10 cellular contexts compared by ENCODE assay signal in the genomic region with DNA sequence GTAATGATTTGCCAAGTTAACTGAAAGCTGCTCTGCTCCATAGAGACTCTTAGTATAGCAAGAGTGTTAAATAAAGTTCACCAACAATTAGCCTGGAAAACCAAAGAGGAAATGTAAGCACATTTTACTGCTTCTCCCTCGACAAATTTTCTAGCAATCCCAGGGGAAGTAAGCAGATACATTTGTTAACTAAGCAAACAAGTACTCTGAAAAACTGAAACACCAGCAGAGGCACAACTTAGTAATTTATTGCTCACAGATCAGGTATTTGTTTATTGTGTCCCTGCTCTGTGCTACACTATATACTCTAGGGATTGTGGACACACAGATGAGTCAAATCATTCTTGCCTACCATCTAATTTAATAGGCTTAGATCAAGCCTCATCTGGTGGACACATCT.
A peak's percentile ranks its signal among the peaks of the same experiment; 100 is the strongest.
DNase-seq lines count a peak whose midpoint lies in the region; ATAC-seq, FAIRE-seq and TF ChIP-seq lines count a peak whose summit lies in the region.
"Had no signal": no experiment of that assay in that cellular context is flagged by ENCODE, and none has a peak within 500 bp of the region (broad histone marks: within the 10 kb centered on the region; RNA-seq: fewer than 3 reads in every experiment).

No MANE protein-coding gene starts in this region.

- H3K27me3 ChIP-seq in A673 (replicated peaks; ENCODE audit: insufficient read depth, low read depth, low read length, poor library complexity) (no peaks in the 10 kb centered on the region), HCT116 (ENCODE audit: insufficient read depth, low read length) (no peaks in the 10 kb centered on the region), adipocyte (replicated peaks; ENCODE audit: control insufficient read depth, insufficient read depth, low read length) (no peaks in the 10 kb centered on the region)
- H3K27me3 ChIP-seq: ascending aorta; BLaER1 treated with 17β-estradiol and CSF1 and Interleukin-3, amounts not matched to agents 10 nM and 100 nM had no signal

- H3K9me3 ChIP-seq in A673 (ENCODE audit: low read depth, low read length, poor library complexity, severe bottlenecking) (no peaks in the 10 kb centered on the region), HCT116 (ENCODE audit: control insufficient read depth in 1 of 2, insufficient read depth in 1 of 2, low read depth in 1 of 2, low read length in 2 of 2) (no peaks in the 10 kb centered on the region), adipocyte (ENCODE audit: control insufficient read depth, low read length) (no peaks in the 10 kb centered on the region)
- H3K9me3 ChIP-seq: ascending aorta; BLaER1 treated with 17β-estradiol and CSF1 and Interleukin-3, amounts not matched to agents 10 nM and 100 nM had no signal

- H2AFZ ChIP-seq in HCT116 (ENCODE audit: low read depth, low read length, poor library complexity, severe bottlenecking), result peak overlapping the region; percentile 55

- TF ChIP-seq RAD21 in HCT116 (IDR thresholded peaks at IDR 0.05; ENCODE audit: low read depth), result 0 out of 2 replicates have a peak, but pooled peaks have one; percentile 1

- H3K27ac ChIP-seq in A673 (ENCODE audit: low read depth, low read length, poor library complexity, severe bottlenecking) (no peak overlapping the region), HCT116 (ENCODE audit: low read depth, low read length) (peak overlapping the region; percentile 48; the same call in 1 of the 2 replicates)
- H3K27ac ChIP-seq: ascending aorta; BLaER1 treated with 17β-estradiol and CSF1 and Interleukin-3, amounts not matched to agents 10 nM and 100 nM had no signal

- peak overlapping the region; percentile 70 for H3K4me2 ChIP-seq in HCT116 (ENCODE audit: low read length)

- peak; percentile 60 for ATAC-seq in HCT116
- ATAC-seq in GM21515 (IDR thresholded peaks at IDR 0.05; ENCODE audit: unreplicated experiment), result no peak

- no peaks in the 10 kb centered on the region for H4K20me1 ChIP-seq in HCT116 (ENCODE audit: insufficient read depth)
- H4K20me1 ChIP-seq: BLaER1 treated with 17β-estradiol and CSF1 and Interleukin-3, amounts not matched to agents 10 nM and 100 nM had no signal

- FAIRE-seq in GM12892 (lab: Jason Lieb, UNC), result no peak

- H3K9me2 ChIP-seq in HCT116 (ENCODE audit: insufficient read depth), result no peaks in the 10 kb centered on the region

- intact Hi-C loops in A673 (cut with micrococcal nuclease; ENCODE audit: unreplicated experiment) (no loop called here), HCT116 (cut with micrococcal nuclease) (loop anchor here (5.0 kb wide), 1 partner anchor 160 kb away; no protein-coding TSS in a partner anchor)

- no peak overlapping the region for H3K4me3 ChIP-seq in A673 (ENCODE audit: low read depth, low read length, poor library complexity, severe bottlenecking)
- peak overlapping the region in 1 of 2 experiments; percentile 35; a peak in 2 of 4 replicates for H3K4me3 ChIP-seq in HCT116 (replicated peaks in 1 of 2; ENCODE audit: low read depth in 1 of 2, low read length in 2 of 2)
- peak overlapping the region; percentile 26 for H3K4me3 ChIP-seq in adipocyte (ENCODE audit: low read length)
- H3K4me3 ChIP-seq: ascending aorta; BLaER1 treated with 17β-estradiol and CSF1 and Interleukin-3, amounts not matched to agents 10 nM and 100 nM had no signal

- CTCF ChIA-PET in A673 (lab: Charles Lee), result no interaction called here
- CTCF ChIA-PET in HCT116 (lab: Charles Lee), result no interaction called here

- BruUV-seq in A673 (replicated peaks; lab: Mats Ljungman, UMichigan), result no TSS peak
- BruUV-seq in HCT116 (replicated peaks; lab: Mats Ljungman, UMichigan), result no TSS peak

- TF ChIP-seq POLR2A in HCT116 (IDR thresholded peaks at IDR 0.05; ENCODE audit: borderline replicate concordance, extremely low read depth, insufficient read depth, insufficient read length) (no peak), GM12892 (IDR thresholded peaks at IDR 0.05; ENCODE audit: low read depth, low read length) (no peak)

- TF ChIP-seq CTCF in A673 (conservative IDR thresholded peaks at IDR 0.05; ENCODE audit: low read depth, low read length) (no peak), HCT116 (IDR thresholded peaks at IDR 0.05 in 2 of 3, conservative IDR thresholded peaks at IDR 0.05 in 1 of 3; ENCODE audit: borderline replicate concordance in 1 of 3, insufficient read depth in 1 of 3, low read depth in 2 of 3, low read length in 2 of 3) (no peak), GM10266 (IDR thresholded peaks at IDR 0.05; ENCODE audit: control insufficient read depth, insufficient read depth, low read depth, missing control alignments) (no peak)

- RAD21 ChIA-PET in HCT116 (lab: Charles Lee; ENCODE audit: low non-redundant PET in 1 of 2, low total read pairs in 2 of 2, uncharacterized antibody in 2 of 2, unreplicated experiment in 2 of 2), result no interaction called here

- peak overlapping the region; percentile 45 for H3K9ac ChIP-seq in HCT116 (ENCODE audit: low read length)
- peak overlapping the region; percentile 31 for H3K9ac ChIP-seq in adipocyte (ENCODE audit: low read length)
- H3K9ac ChIP-seq: BLaER1 treated with 17β-estradiol and CSF1 and Interleukin-3, amounts not matched to agents 10 nM and 100 nM had no signal

- H3K79me2 ChIP-seq in HCT116 (ENCODE audit: insufficient read depth, low read length), result no peaks in the 10 kb centered on the region

- DNase-seq in A673 (ENCODE audit: low spot score), result peak; percentile 7
- DNase-seq in HCT116 (ENCODE audit: low read depth, low spot score), result no peak
- DNase-seq in adipocyte (ENCODE audit: low read depth), result peak; percentile 59
- DNase-seq in iris pigment epithelial cell (ENCODE audit: low read depth), result peak; percentile 86
- no peak for DNase-seq in T-helper 1 cell
- no peak for DNase-seq in GM10266 (ENCODE audit: extremely low spot score)
- no peak for DNase-seq in GM12892 (ENCODE audit: insufficient read length)

- H3K4me1 ChIP-seq in A673 (ENCODE audit: insufficient read depth, low read length, poor library complexity, severe bottlenecking), result no peaks in the 10 kb centered on the region
- peaks cover 17 to 41% of the 10 kb centered on the region in 2 experiments for H3K4me1 ChIP-seq in HCT116 (ENCODE audit: control insufficient read depth in 1 of 2, insufficient read depth in 2 of 2, low read length in 2 of 2)
- peaks cover 35% of the 10 kb centered on the region for H3K4me1 ChIP-seq in adipocyte (ENCODE audit: control insufficient read depth, insufficient read depth, low read length)

- POLR2A ChIA-PET in A673 (lab: Charles Lee; ENCODE audit: low non-redundant PET) (no interaction called here), HCT116 (lab: Charles Lee) (no interaction called here)

- H3K36me3 ChIP-seq in A673 (ENCODE audit: insufficient read depth, low read length, poor library complexity, severe bottlenecking) (no peaks in the 10 kb centered on the region), HCT116 (ENCODE audit: control insufficient read depth in 1 of 2, insufficient read depth in 2 of 2, low read length in 2 of 2) (no peaks in the 10 kb centered on the region), adipocyte (ENCODE audit: control insufficient read depth, insufficient read depth, low read length, severe bottlenecking) (no peaks in the 10 kb centered on the region)
- H3K36me3 ChIP-seq: ascending aorta; BLaER1 treated with 17β-estradiol and CSF1 and Interleukin-3, amounts not matched to agents 10 nM and 100 nM had no signal

TF ChIP-seq in HCT116, 20 proteins besides CTCF, POLR2A, EP300 and RAD21:
- TF ChIP-seq, protein P1, sequence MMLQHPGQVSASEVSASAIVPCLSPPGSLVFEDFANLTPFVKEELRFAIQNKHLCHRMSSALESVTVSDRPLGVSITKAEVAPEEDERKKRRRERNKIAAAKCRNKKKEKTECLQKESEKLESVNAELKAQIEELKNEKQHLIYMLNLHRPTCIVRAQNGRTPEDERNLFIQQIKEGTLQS (IDR thresholded peaks at IDR 0.05), result 0 out of 2 replicates have a peak, but pooled peaks have one; percentile 7
- peak; percentile 19; the same call in 1 of the 2 replicates for TF ChIP-seq FOSL1 (IDR thresholded peaks at IDR 0.05; ENCODE audit: low read depth)
- TF ChIP-seq JUND (IDR thresholded peaks at IDR 0.05), result no peak

Comparison
In these comparisons a context has a peak if more than half of its experiments do, and no peak if none do; other contexts are left out.
1. DNase-seq: peak in A673 (single experiment), adipocyte (single experiment) and iris pigment epithelial cell (single experiment); none in HCT116 (single experiment), T-helper 1 cell (0 of 5), GM10266 (single experiment) and GM12892 (single experiment).